Comparison of ENCODE assay signal across 1 cellular context in genomic region chr13:44160549-44161278, GRCh38.
TF ChIP-seq lines count a peak whose summit lies in the region.

No MANE protein-coding gene starts in this region.

TF ChIP-seq in IMR-90, 13 proteins besides CTCF, POLR2A, EP300 and RAD21 (continued from another document):
- TF ChIP-seq RFX5 (IDR thresholded peaks at IDR 0.05; ENCODE audit: low read depth, low read length) (no peak), SMC3 (IDR thresholded peaks at IDR 0.05; ENCODE audit: low read depth, low read length) (no peak), FOS (IDR thresholded peaks at IDR 0.05; ENCODE audit: low read depth, low read length) (no peak), MXI1 (IDR thresholded peaks at IDR 0.05; ENCODE audit: borderline replicate concordance, low read depth, low read length) (no peak), MAFK (IDR thresholded peaks at IDR 0.05; ENCODE audit: low read depth, low read length) (no peak), ELK1 (IDR thresholded peaks at IDR 0.05; ENCODE audit: borderline replicate concordance, low read depth, low read length) (no peak)
